In genomic region chr6:167495506-167496391, GRCh38 we compare ENCODE assay signal across 12 cellular contexts.
A peak's percentile ranks its signal among the peaks of the same experiment; 100 is the strongest.
DNase-seq lines count a peak whose midpoint lies in the region; ATAC-seq, FAIRE-seq and TF ChIP-seq lines count a peak whose summit lies in the region.
"Had no signal": no experiment of that assay in that cellular context is flagged by ENCODE, and none has a peak within 500 bp of the region (broad histone marks: within the 10 kb centered on the region; RNA-seq: fewer than 3 reads in every experiment).

No MANE protein-coding gene starts in this region.

- H3K9me3 ChIP-seq in right lobe of liver (no peaks in the 10 kb centered on the region), small intestine (ENCODE audit: control insufficient read depth, low read depth) (no peaks in the 10 kb centered on the region), kidney (ENCODE audit: control insufficient read depth in 1 of 2, low read length in 2 of 2) (no peaks in the 10 kb centered on the region)
- H3K9me3 ChIP-seq: Caco-2 had no signal

- 37% methylated on average over 18 of the region's 19 CpGs for WGBS in right lobe of liver (ENCODE audit: insufficient coverage, low coverage, low lambda C conversion rate, missing lambda C conversion rate)
- 36 to 53% (median 45%) methylated on average over 19 of the region's 19 CpGs for WGBS in small intestine, 3 donors

- no peak for FAIRE-seq in small intestine (lab: Jason Lieb, UNC)
- no peak for FAIRE-seq in kidney (lab: Jason Lieb, UNC)

- H3K4me1 ChIP-seq in right lobe of liver: peaks cover 0 to 58% (median 21%) of the 10 kb centered on the region in 4 donors
- H3K4me1 ChIP-seq in small intestine (ENCODE audit: control insufficient read depth in 2 of 2, insufficient read depth in 1 of 2, low read depth in 1 of 2, low read length in 1 of 2): peaks cover 0 to 9% of the 10 kb centered on the region in 2 donors
- peaks cover 0 to 15% of the 10 kb centered on the region in 2 donors for H3K4me1 ChIP-seq in kidney (ENCODE audit: control insufficient read depth in 1 of 2, insufficient read depth in 1 of 2, low read depth in 1 of 2, low read length in 2 of 2)
- H3K4me1 ChIP-seq: foreskin keratinocyte had no signal

- peak; percentile 38 for DNase-seq in NCI-H187 treated with DMSO at 0.1 percent for 48 hours (lab: John Stamatoyannopoulos, UW)
- peak in 49 of 58 donors; percentile 8 to 87 (median 51) for DNase-seq in anterior cingulate cortex (lab: John Stamatoyannopoulos, UW)
- no peak for DNase-seq in right lobe of liver
- DNase-seq in small intestine: peak; percentile 42
- DNase-seq in erythroblast (lab: John Stamatoyannopoulos, UW): no peak
- no peak for DNase-seq in kidney
- DNase-seq: activated T-cell treated with anti-CD3 and anti-CD28 coated beads for 4 hours, Caco-2, foreskin keratinocyte, NCI-H1048 had no signal

- H3K27me3 ChIP-seq in right lobe of liver (no peaks in the 10 kb centered on the region), small intestine (ENCODE audit: control insufficient read depth in 2 of 2, insufficient read depth in 2 of 2, low read length in 2 of 2) (no peaks in the 10 kb centered on the region)
- H3K27me3 ChIP-seq: foreskin keratinocyte had no signal

- TF ChIP-seq POLR2A in right lobe of liver (IDR thresholded peaks at IDR 0.05) (no peak), erythroblast (IDR thresholded peaks at IDR 0.05; ENCODE audit: low read length) (no peak)

- ATAC-seq in right lobe of liver: peak in 3 of 4 donors; percentile 12 to 40 (median 33)
- no peak for ATAC-seq in HG03520 (IDR thresholded peaks at IDR 0.05; ENCODE audit: unreplicated experiment)
- ATAC-seq: foreskin keratinocyte had no signal

- no peak overlapping the region for H3K9ac ChIP-seq in kidney (ENCODE audit: low read length in 2 of 2)

- peak overlapping the region; percentile 25 to 93 (median 91) for H3K27ac ChIP-seq in right lobe of liver
- H3K27ac ChIP-seq in small intestine (ENCODE audit: low read depth in 1 of 2, low read length in 1 of 2): no peak overlapping the region
- no peak overlapping the region for H3K27ac ChIP-seq in kidney (ENCODE audit: low read depth in 2 of 2, low read length in 2 of 2)
- H3K27ac ChIP-seq: foreskin keratinocyte, SK-N-MC had no signal

- intact Hi-C loops in right lobe of liver (cut with DNase I) (no loop called here), kidney (cut with DNase I) (no loop called here)

- TF ChIP-seq CTCF in right lobe of liver (IDR thresholded peaks at IDR 0.05) (no peak), kidney (IDR thresholded peaks at IDR 0.05; ENCODE audit: borderline replicate concordance, extremely low read depth, insufficient read depth) (no peak)

- H3K36me3 ChIP-seq in right lobe of liver: no peaks in the 10 kb centered on the region
- H3K36me3 ChIP-seq in small intestine (ENCODE audit: control insufficient read depth in 2 of 2, insufficient read depth in 2 of 2, low read length in 2 of 2): no peaks in the 10 kb centered on the region
- H3K36me3 ChIP-seq in kidney (ENCODE audit: control insufficient read depth in 1 of 2, insufficient read depth in 2 of 2, low read length in 2 of 2): no peaks in the 10 kb centered on the region

- H3K4me3 ChIP-seq in right lobe of liver: peak overlapping the region in 2 of 3 donors; percentile 13 to 62
- no peak overlapping the region for H3K4me3 ChIP-seq in small intestine (ENCODE audit: low read depth in 1 of 2, low read length in 2 of 2)
- H3K4me3 ChIP-seq in kidney (ENCODE audit: low read length in 2 of 2): no peak overlapping the region
- H3K4me3 ChIP-seq: SK-N-MC had no signal

Comparison
In these comparisons a context has a peak if more than half of its experiments do, and no peak if none do; other contexts are left out.
1. DNase-seq: peak in NCI-H187 treated with DMSO at 0.1 percent for 48 hours (single experiment), anterior cingulate cortex (49 of 58) and small intestine (single experiment); none in right lobe of liver (0 of 3), erythroblast (0 of 2) and kidney (single experiment).
2. H3K27ac ChIP-seq: peak in right lobe of liver (3 of 3); none in small intestine (0 of 2) and kidney (0 of 2).
3. H3K4me3 ChIP-seq: peak in right lobe of liver (2 of 3); none in small intestine (0 of 2) and kidney (0 of 2).